Comparison of ENCODE assay signal across 13 cellular contexts in the genomic region with DNA sequence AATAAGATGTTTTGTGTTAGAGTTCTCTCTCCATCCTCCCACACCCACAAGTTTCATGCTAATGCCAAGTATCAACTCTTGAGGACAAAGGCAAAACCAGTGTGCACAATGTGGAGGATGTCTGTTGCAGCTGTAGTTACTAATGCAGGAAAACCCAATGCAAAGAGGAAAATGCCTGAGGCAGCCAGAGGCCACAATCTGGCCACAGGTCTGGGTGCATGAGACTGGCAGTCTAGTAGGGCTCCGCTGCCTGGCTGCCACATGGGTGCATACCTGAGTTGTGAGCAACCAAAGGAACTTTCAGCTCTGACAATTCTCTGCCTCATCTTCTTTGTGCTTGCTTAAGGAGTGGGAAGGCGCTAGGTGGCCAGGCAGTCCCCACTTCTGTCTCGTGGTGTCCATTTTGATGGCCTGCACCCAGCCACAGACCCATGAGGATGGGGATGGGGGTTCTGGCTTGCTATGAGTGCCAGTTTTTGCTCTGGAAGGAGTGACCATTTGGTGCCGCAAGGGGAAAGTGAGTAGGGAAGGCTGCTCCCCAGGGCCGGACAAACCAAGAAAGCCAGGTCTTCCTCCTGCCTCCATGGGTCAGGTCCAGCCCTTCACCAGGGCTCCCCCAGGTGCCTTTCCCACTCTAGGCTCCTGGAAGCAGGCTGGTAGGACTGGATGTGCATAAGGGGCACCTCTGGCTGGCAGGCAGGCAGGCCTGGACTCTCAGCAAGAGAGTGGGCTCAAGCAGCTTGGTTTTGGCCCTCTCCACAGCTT. TPM values are rescaled to one million over a fixed set of nuclear protein-coding genes. Genes with fewer than 3 reads are reported as not detected.
DNase-seq lines count a peak whose midpoint lies in the region; ATAC-seq and TF ChIP-seq lines count a peak whose summit lies in the region.
"Had no signal": no experiment of that assay in that cellular context is flagged by ENCODE, and none has a peak within 500 bp of the region (broad histone marks: within the 10 kb centered on the region; RNA-seq: fewer than 3 reads in every experiment).

No MANE protein-coding gene starts in this region.

- in situ Hi-C loops in astrocyte of the spinal cord (cut with HindIII; ENCODE audit: low sequenced_read_pairs) = no loop called here

- 92 to 98% (median 93%) methylated on average over 5 of the region's 5 CpGs for WGBS in psoas muscle, 3 donors

- H3K4me3 ChIP-seq in astrocyte of the spinal cord (ENCODE audit: low read depth, low read length) (no peak overlapping the region), kidney epithelial cell (ENCODE audit: low read depth, low read length) (no peak overlapping the region), right atrium auricular region (no peak overlapping the region), psoas muscle (no peak overlapping the region)
- H3K4me3 ChIP-seq: mucosa of descending colon, thyroid gland had no signal

- H3K27me3 ChIP-seq in kidney epithelial cell (ENCODE audit: control insufficient read depth, insufficient read depth, low read length) (no peaks in the 10 kb centered on the region), right atrium auricular region (no peaks in the 10 kb centered on the region), psoas muscle (ENCODE audit: insufficient read depth in 3 of 3, low read length in 2 of 3) (no peaks in the 10 kb centered on the region)
- H3K27me3 ChIP-seq: thyroid gland had no signal

- H3K27ac Mint-ChIP-seq in HFFc6 = peak overlapping the region; percentile 96

- TF ChIP-seq POLR2A in erythroblast (IDR thresholded peaks at IDR 0.05; ENCODE audit: low read length) = no peak

- H3K36me3 Mint-ChIP-seq in HFFc6 (ENCODE audit: low read depth) = no peaks in the 10 kb centered on the region

- H3K4me3 Mint-ChIP-seq in HFFc6 = peak overlapping the region; percentile 35; the same call in 1 of the 2 replicates

- intact Hi-C loops in psoas muscle (cut with DNase I) = loop anchor here in 1 of 2 donors (5.0 kb wide), 1 partner anchor 79 kb away; no protein-coding TSS in a partner anchor

- ATAC-seq in psoas muscle = no peak
- ATAC-seq: mucosa of descending colon, right cardiac atrium had no signal

- DNase-seq in A172 (ENCODE audit: low spot score) (peak; percentile 60), HFFc6 (peak; percentile 95), astrocyte of the spinal cord (ENCODE audit: low read depth, low spot score) (peak; percentile 69), kidney epithelial cell (ENCODE audit: low read depth) (peak; percentile 57), superior temporal gyrus (ENCODE audit: extremely low spot score) (no peak), right atrium auricular region (ENCODE audit: low spot score) (no peak), psoas muscle (no peak), erythroblast (lab: John Stamatoyannopoulos, UW) (no peak)
- DNase-seq: activated naive CD4-positive, alpha-beta T cell treated with anti-CD3 and anti-CD28 coated beads, Interleukin-2, amount 50 U/mL, for 16 hours; mucosa of descending colon; NCI-H2081 treated with DMSO at 0.1 percent for 48 hours; right cardiac atrium; thyroid gland had no signal

- peaks cover 46% of the 10 kb centered on the region for H3K4me1 Mint-ChIP-seq in HFFc6 (ENCODE audit: low read depth)

- no peaks in the 10 kb centered on the region for H3K9me3 Mint-ChIP-seq in HFFc6

- H3K36me3 ChIP-seq in kidney epithelial cell (ENCODE audit: control insufficient read depth, insufficient read depth, low read length) = no peaks in the 10 kb centered on the region
- H3K36me3 ChIP-seq in right atrium auricular region = peaks cover 26% of the 10 kb centered on the region
- peaks cover 3 to 56% of the 10 kb centered on the region in 2 donors for H3K36me3 ChIP-seq in psoas muscle (ENCODE audit: insufficient read depth in 1 of 2, low read depth in 1 of 2)

- H3K4me1 ChIP-seq in right atrium auricular region (peaks cover 0 to 16% of the 10 kb centered on the region in 2 donors), psoas muscle (peaks cover 15% of the 10 kb centered on the region)

- H3K9me3 ChIP-seq in right atrium auricular region (no peaks in the 10 kb centered on the region), psoas muscle (no peaks in the 10 kb centered on the region)
- H3K9me3 ChIP-seq: mucosa of descending colon, thyroid gland had no signal

- peak; percentile 31; the same call in 1 of the 2 replicates for TF ChIP-seq CTCF in HFFc6 (IDR thresholded peaks at IDR 0.05)
- no peak for TF ChIP-seq CTCF in astrocyte of the spinal cord (IDR thresholded peaks at IDR 0.05; ENCODE audit: low read depth, low read length)
- no peak for TF ChIP-seq CTCF in kidney epithelial cell (IDR thresholded peaks at IDR 0.05; ENCODE audit: insufficient read depth, low read length, poor library complexity, severe bottlenecking)
- TF ChIP-seq CTCF in right atrium auricular region (IDR thresholded peaks at IDR 0.05) = no peak
- TF ChIP-seq CTCF in psoas muscle (IDR thresholded peaks at IDR 0.05) = no peak

- H3K27ac ChIP-seq in right atrium auricular region (no peak overlapping the region), psoas muscle (no peak overlapping the region)
- H3K27ac ChIP-seq: thyroid gland had no signal

- peaks cover 5% of the 10 kb centered on the region; the same call in 1 of the 2 replicates for H3K27me3 Mint-ChIP-seq in HFFc6 (ENCODE audit: insufficient read depth)

RNA-seq across cellular contexts. Expression of gene GFOD2, which starts 4.2 kb away (rescaled TPM):
- total RNA-seq in A172 (2014; rRNA removed; shearing (Covaris generic)) = 21.9 and 25.9 TPM in 2 replicates
- total RNA-seq in HFFc6 (2021; fragmentation: NEBNext Ultra II Directional; extraction: Animal tissue kit (Norgen Biotek cat#: 25700)) = 10 to 100 TPM; 14.4 to 19.4 (median 16.9) TPM
- 19.3 and 21.9 TPM in 2 replicates for total RNA-seq in kidney epithelial cell
- total RNA-seq in right atrium auricular region = 1 to 10 TPM; 7.1 to 9.2 TPM
- total RNA-seq in psoas muscle = 10 to 100 TPM in 1 of 4 donors, 1 to 10 TPM in 3; 8.0 to 11.3 (median 9.0) TPM
- 10 to 100 TPM; 12.2 to 17.3 (median 17.0) TPM for polyA plus RNA-seq in psoas muscle

RNA-seq across cellular contexts. Expression of gene C16orf86, which starts 56.7 kb away (rescaled TPM):
- total RNA-seq in A172 (2014; rRNA removed; shearing (Covaris generic)) = not detected in 2 replicates
- 1 to 10 TPM; 1.0 to 1.9 (median 1.6) TPM for total RNA-seq in HFFc6 (2021; fragmentation: NEBNext Ultra II Directional; extraction: Animal tissue kit (Norgen Biotek cat#: 25700))
- 2.0 and 4.5 TPM in 2 replicates for total RNA-seq in kidney epithelial cell
- total RNA-seq in right atrium auricular region = 1 to 10 TPM; 3.6 to 7.7 TPM
- total RNA-seq in psoas muscle = 1 to 10 TPM; 5.1 to 7.3 (median 5.9) TPM
- polyA plus RNA-seq in psoas muscle = 1 to 10 TPM; 2.6 to 6.5 (median 4.5) TPM

RNA-seq across cellular contexts. Expression of gene ENKD1, which starts 56.8 kb away (rescaled TPM):
- total RNA-seq in A172 (2014; rRNA removed; shearing (Covaris generic)) = 1.7 TPM in 1 of 2 replicates, not detected in the other
- total RNA-seq in HFFc6 (2021; fragmentation: NEBNext Ultra II Directional; extraction: Animal tissue kit (Norgen Biotek cat#: 25700)) = 10 to 100 TPM in 1 of 6 experiments, 1 to 10 TPM in 5; 7.4 to 10.8 (median 8.9) TPM
- total RNA-seq in kidney epithelial cell = 24.0 and 28.7 TPM in 2 replicates
- 10 to 100 TPM in 1 of 2 donors, 1 to 10 TPM in 1; 9.2 to 12.3 TPM for total RNA-seq in right atrium auricular region
- 1 to 10 TPM; 6.5 to 7.6 (median 7.1) TPM for total RNA-seq in psoas muscle
- polyA plus RNA-seq in psoas muscle = 10 to 100 TPM; 17.5 to 20.7 (median 19.2) TPM

Comparison
In these comparisons a context has a peak if more than half of its experiments do, and no peak if none do; other contexts are left out.
1. DNase-seq: peak in A172 (single experiment), HFFc6 (single experiment), astrocyte of the spinal cord (single experiment) and kidney epithelial cell (single experiment); none in superior temporal gyrus (single experiment), right atrium auricular region (single experiment), psoas muscle (0 of 2) and erythroblast (0 of 2).